In the genomic region with DNA sequence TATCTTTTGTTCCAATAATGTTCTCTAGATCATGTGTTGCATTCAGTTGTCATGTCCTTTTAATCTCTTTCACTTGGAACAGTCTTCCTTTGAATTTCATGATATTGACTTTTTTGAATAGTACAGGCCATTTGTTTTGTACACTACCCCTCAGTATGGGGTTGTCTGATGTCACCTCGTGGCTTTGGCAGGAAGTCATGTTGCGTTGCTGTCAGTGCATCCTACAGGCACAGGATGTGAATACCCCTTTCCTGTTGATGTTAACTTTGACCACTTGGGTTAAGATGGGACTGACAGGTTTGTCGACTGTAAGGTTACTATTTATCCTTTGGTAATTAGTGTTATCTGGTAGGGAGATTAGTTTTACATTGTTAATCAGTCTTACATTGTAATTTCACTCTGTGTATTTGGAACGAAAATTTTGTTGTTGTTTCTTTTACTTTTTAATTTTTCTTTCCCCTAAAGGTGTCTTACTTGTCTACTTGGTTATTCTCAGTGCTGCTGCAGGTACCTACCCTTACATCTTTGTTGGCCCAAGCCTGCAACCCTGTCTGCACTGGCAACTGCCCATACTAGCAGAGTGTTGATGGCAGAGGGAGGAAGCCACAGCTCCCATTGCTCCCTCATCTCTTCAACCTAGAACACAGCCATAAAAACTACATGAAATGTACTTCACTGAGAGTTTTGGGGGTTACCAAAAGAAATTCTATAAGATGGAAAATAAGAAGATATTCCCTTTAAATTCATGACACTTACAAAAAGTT, we compare ENCODE assay signal across 11 cellular contexts. TPM values are rescaled to one million over a fixed set of nuclear protein-coding genes. Genes with fewer than 3 reads are reported as not detected.
DNase-seq lines count a peak whose midpoint lies in the region; ATAC-seq, FAIRE-seq and TF ChIP-seq lines count a peak whose summit lies in the region.
"Had no signal": no experiment of that assay in that cellular context is flagged by ENCODE, and none has a peak within 500 bp of the region (broad histone marks: within the 10 kb centered on the region; RNA-seq: fewer than 3 reads in every experiment).

No MANE protein-coding gene starts in this region.

- no peaks in the 10 kb centered on the region for H3F3A ChIP-seq in SK-N-SH (replicated peaks; ENCODE audit: insufficient read depth)

- CTCF ChIA-PET in SK-N-SH (lab: Yijun Ruan, JAX): no interaction called here

- TF ChIP-seq CTCF in kidney (IDR thresholded peaks at IDR 0.05; ENCODE audit: borderline replicate concordance, extremely low read depth, insufficient read depth) (no peak), SK-N-SH (IDR thresholded peaks at IDR 0.05) (no peak), osteocyte (IDR thresholded peaks at IDR 0.05) (no peak)

- H3K4me3 Mint-ChIP-seq in activated naive CD8-positive, alpha-beta T cell treated with anti-CD3 and anti-CD28 coated beads, Interleukin-2, amount 10 ng/mL, durations not matched to agents 7 days and 5 days: peak overlapping the region; percentile 85
- H3K4me3 Mint-ChIP-seq in osteocyte (ENCODE audit: unreplicated experiment): no peak overlapping the region

- no peak overlapping the region for H3K27ac ChIP-seq in kidney (ENCODE audit: low read depth in 2 of 2, low read length in 2 of 2)
- no peak overlapping the region for H3K27ac ChIP-seq in SK-N-SH (ENCODE audit: low read depth in 2 of 2, low read length in 1 of 2)
- H3K27ac ChIP-seq: body of pancreas had no signal

- TF ChIP-seq RAD21 in SK-N-SH (IDR thresholded peaks at IDR 0.05; ENCODE audit: low read length): no peak

- H3K4me1 ChIP-seq in kidney (ENCODE audit: control insufficient read depth in 1 of 2, insufficient read depth in 1 of 2, low read depth in 1 of 2, low read length in 2 of 2) (no peaks in the 10 kb centered on the region), SK-N-SH (ENCODE audit: control insufficient read depth in 1 of 2, insufficient read depth in 2 of 2, low read depth in 1 of 2, low read length in 1 of 2) (peaks cover 0 to 7% of the 10 kb centered on the region in 2 experiments; a peak in 2 of 4 replicates)

- DNase-seq in AML-193 (lab: John Stamatoyannopoulos, UW) (peak; percentile 12 to 36), GM19239 (ENCODE audit: insufficient read length, low spot score) (no peak), SIG-M5 treated with dmso at 0.1 percent for 504 hours (lab: John Stamatoyannopoulos, UW; ENCODE audit: unreplicated experiment) (no peak), kidney (no peak), SK-N-SH (no peak), osteocyte (ENCODE audit: extremely low spot score, unreplicated experiment) (no peak)
- peak; percentile 38 for DNase-seq in activated naive CD8-positive, alpha-beta T cell treated with anti-CD3 and anti-CD28 coated beads, Interleukin-2, amount 10 ng/mL, durations not matched to agents 7 days and 5 days
- DNase-seq: DMS153 had no signal

- no peaks in the 10 kb centered on the region for H3K79me2 ChIP-seq in SK-N-SH (ENCODE audit: insufficient read depth)

- H3K27me3 ChIP-seq in SK-N-SH (ENCODE audit: insufficient read depth): no peaks in the 10 kb centered on the region; the same call in 1 of the 2 replicates
- H3K27me3 ChIP-seq: body of pancreas had no signal

- peak; percentile 81 for FAIRE-seq in GM19239 (lab: Jason Lieb, UNC)
- FAIRE-seq in kidney (lab: Jason Lieb, UNC): no peak

- no peaks in the 10 kb centered on the region for H3K9me2 ChIP-seq in SK-N-SH

- peaks cover 4% of the 10 kb centered on the region for H3K9me3 Mint-ChIP-seq in activated naive CD8-positive, alpha-beta T cell treated with anti-CD3 and anti-CD28 coated beads, Interleukin-2, amount 10 ng/mL, durations not matched to agents 7 days and 5 days
- no peaks in the 10 kb centered on the region for H3K9me3 Mint-ChIP-seq in osteocyte (ENCODE audit: unreplicated experiment)

- ATAC-seq in HG03521 (IDR thresholded peaks at IDR 0.05; ENCODE audit: unreplicated experiment): peak; percentile 92
- peak; percentile 96 for ATAC-seq in activated naive CD8-positive, alpha-beta T cell treated with anti-CD3 and anti-CD28 coated beads, Interleukin-2, amount 10 ng/mL, durations not matched to agents 7 days and 5 days (ENCODE audit: low read depth)
- ATAC-seq: body of pancreas, Panc1 had no signal

- no peaks in the 10 kb centered on the region for H4K20me1 ChIP-seq in SK-N-SH (ENCODE audit: insufficient read depth)

- H3K36me3 ChIP-seq in kidney (ENCODE audit: control insufficient read depth in 1 of 2, insufficient read depth in 2 of 2, low read length in 2 of 2) (no peaks in the 10 kb centered on the region), SK-N-SH (replicated peaks in 1 of 2; ENCODE audit: control insufficient read depth in 1 of 2, insufficient read depth in 2 of 2, low read length in 1 of 2) (no peaks in the 10 kb centered on the region)

- H3K9ac ChIP-seq in kidney (ENCODE audit: low read length in 2 of 2) (no peak overlapping the region), SK-N-SH (no peak overlapping the region)

- intact Hi-C loops in kidney (cut with DNase I): no loop called here

- POLR2A ChIA-PET in activated naive CD8-positive, alpha-beta T cell treated with anti-CD3 and anti-CD28 coated beads, Interleukin-2, amount 10 ng/mL, durations not matched to agents 7 days and 5 days (lab: Charles Lee): interaction anchor here (1.2 to 6.1 kb wide), 3 partner anchors 15 to 35 kb away, joined by 3 to 112 read pairs (median 86); a partner anchor contains a TSS
- POLR2A ChIA-PET in SK-N-SH (lab: Yijun Ruan, JAX): interaction anchor here (1.6 kb wide), 1 partner anchor 14 kb away, joined by 5 read pairs; a partner anchor contains a TSS

- peaks cover 44% of the 10 kb centered on the region for H3K4me1 Mint-ChIP-seq in activated naive CD8-positive, alpha-beta T cell treated with anti-CD3 and anti-CD28 coated beads, Interleukin-2, amount 10 ng/mL, durations not matched to agents 7 days and 5 days
- H3K4me1 Mint-ChIP-seq in osteocyte (ENCODE audit: unreplicated experiment): no peaks in the 10 kb centered on the region

- no peak overlapping the region for H3K4me2 ChIP-seq in SK-N-SH

- H3K9me3 ChIP-seq in kidney (ENCODE audit: control insufficient read depth in 1 of 2, low read length in 2 of 2) (no peaks in the 10 kb centered on the region), SK-N-SH (no peaks in the 10 kb centered on the region)
- H3K9me3 ChIP-seq: body of pancreas had no signal

- WGBS in SK-N-SH (ENCODE audit: low lambda C conversion rate): 31% methylated on average over 4 of the region's 4 CpGs

- H2AFZ ChIP-seq in SK-N-SH (ENCODE audit: low read depth): no peak overlapping the region

- no peak for TF ChIP-seq EP300 in SK-N-SH (IDR thresholded peaks at IDR 0.05; ENCODE audit: borderline replicate concordance in 1 of 2, low read depth in 1 of 2, low read length in 1 of 2)

- H3K4me3 ChIP-seq in kidney (ENCODE audit: low read length in 2 of 2) (no peak overlapping the region), SK-N-SH (ENCODE audit: low read depth in 2 of 2, low read length in 1 of 2) (no peak overlapping the region)
- H3K4me3 ChIP-seq: body of pancreas had no signal

- H3K27ac Mint-ChIP-seq in activated naive CD8-positive, alpha-beta T cell treated with anti-CD3 and anti-CD28 coated beads, Interleukin-2, amount 10 ng/mL, durations not matched to agents 7 days and 5 days: peak overlapping the region; percentile 98
- no peak overlapping the region for H3K27ac Mint-ChIP-seq in osteocyte (ENCODE audit: unreplicated experiment)

- no peaks in the 10 kb centered on the region for H3K27me3 Mint-ChIP-seq in activated naive CD8-positive, alpha-beta T cell treated with anti-CD3 and anti-CD28 coated beads, Interleukin-2, amount 10 ng/mL, durations not matched to agents 7 days and 5 days
- H3K27me3 Mint-ChIP-seq in osteocyte (ENCODE audit: unreplicated experiment): peaks cover 53% of the 10 kb centered on the region

- peaks cover 20% of the 10 kb centered on the region for H3K36me3 Mint-ChIP-seq in activated naive CD8-positive, alpha-beta T cell treated with anti-CD3 and anti-CD28 coated beads, Interleukin-2, amount 10 ng/mL, durations not matched to agents 7 days and 5 days
- H3K36me3 Mint-ChIP-seq in osteocyte (ENCODE audit: unreplicated experiment): no peaks in the 10 kb centered on the region

TF ChIP-seq in SK-N-SH, 30 proteins besides CTCF, POLR2A, EP300 and RAD21 (continues in another document):
- TF ChIP-seq ELF1 (IDR thresholded peaks at IDR 0.05) (no peak), YY1 (IDR thresholded peaks at IDR 0.05; ENCODE audit: low read depth) (no peak), FOXJ3 (CRISPR knock-in tag; IDR thresholded peaks at IDR 0.05) (no peak), CHD2 (IDR thresholded peaks at IDR 0.05; ENCODE audit: low read length, partially characterized antibody) (no peak)
- TF ChIP-seq, protein P1, sequence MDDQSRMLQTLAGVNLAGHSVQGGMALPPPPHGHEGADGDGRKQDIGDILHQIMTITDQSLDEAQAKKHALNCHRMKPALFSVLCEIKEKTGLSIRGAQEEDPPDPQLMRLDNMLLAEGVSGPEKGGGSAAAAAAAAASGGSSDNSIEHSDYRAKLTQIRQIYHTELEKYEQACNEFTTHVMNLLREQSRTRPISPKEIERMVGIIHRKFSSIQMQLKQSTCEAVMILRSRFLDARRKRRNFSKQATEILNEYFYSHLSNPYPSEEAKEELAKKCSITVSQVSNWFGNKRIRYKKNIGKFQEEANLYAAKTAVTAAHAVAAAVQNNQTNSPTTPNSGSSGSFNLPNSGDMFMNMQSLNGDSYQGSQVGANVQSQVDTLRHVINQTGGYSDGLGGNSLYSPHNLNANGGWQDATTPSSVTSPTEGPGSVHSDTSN (IDR thresholded peaks at IDR 0.05): no peak
- TF ChIP-seq, protein P2, sequence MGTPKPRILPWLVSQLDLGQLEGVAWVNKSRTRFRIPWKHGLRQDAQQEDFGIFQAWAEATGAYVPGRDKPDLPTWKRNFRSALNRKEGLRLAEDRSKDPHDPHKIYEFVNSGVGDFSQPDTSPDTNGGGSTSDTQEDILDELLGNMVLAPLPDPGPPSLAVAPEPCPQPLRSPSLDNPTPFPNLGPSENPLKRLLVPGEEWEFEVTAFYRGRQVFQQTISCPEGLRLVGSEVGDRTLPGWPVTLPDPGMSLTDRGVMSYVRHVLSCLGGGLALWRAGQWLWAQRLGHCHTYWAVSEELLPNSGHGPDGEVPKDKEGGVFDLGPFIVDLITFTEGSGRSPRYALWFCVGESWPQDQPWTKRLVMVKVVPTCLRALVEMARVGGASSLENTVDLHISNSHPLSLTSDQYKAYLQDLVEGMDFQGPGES (IDR thresholded peaks at IDR 0.05; ENCODE audit: low read depth, low read length): no peak

RNA-seq across cellular contexts. Expression of a gene that starts 14.7 kb away (rescaled TPM):
- total RNA-seq in activated naive CD8-positive, alpha-beta T cell treated with anti-CD3 and anti-CD28 coated beads, Interleukin-2, amount 10 ng/mL, durations not matched to agents 7 days and 5 days: 10 to 100 TPM; 55.3 to 56.3 TPM
- total RNA-seq in kidney: 27.4 TPM
- polyA plus RNA-seq in kidney (ENCODE audit: insufficient read depth, low read depth, low replicate concordance): 4.6 TPM
- polyA plus RNA-seq in SK-N-SH (2012; rRNA removed): 0.38 and 0.78 TPM in 2 replicates
- polyA plus RNA-seq in SK-N-SH (2012; cell fraction: cytosol; rRNA removed): 0.63 and 0.93 TPM in 2 replicates
- 0.75 and 1.7 TPM in 2 replicates for polyA plus RNA-seq in SK-N-SH (2012; cell fraction: nucleus; rRNA removed)
- 2.4 and 3.2 TPM in 2 replicates for total RNA-seq in osteocyte

Comparison
In these comparisons a context has a peak if more than half of its experiments do, and no peak if none do; other contexts are left out.
1. DNase-seq: peak in AML-193 (2 of 2) and activated naive CD8-positive, alpha-beta T cell treated with anti-CD3 and anti-CD28 coated beads, Interleukin-2, amount 10 ng/mL, durations not matched to agents 7 days and 5 days (single experiment); none in GM19239 (single experiment), SIG-M5 treated with dmso at 0.1 percent for 504 hours (single experiment), kidney (single experiment), SK-N-SH (single experiment) and osteocyte (single experiment).